8 cellular contexts compared by ENCODE assay signal in the genomic region with DNA sequence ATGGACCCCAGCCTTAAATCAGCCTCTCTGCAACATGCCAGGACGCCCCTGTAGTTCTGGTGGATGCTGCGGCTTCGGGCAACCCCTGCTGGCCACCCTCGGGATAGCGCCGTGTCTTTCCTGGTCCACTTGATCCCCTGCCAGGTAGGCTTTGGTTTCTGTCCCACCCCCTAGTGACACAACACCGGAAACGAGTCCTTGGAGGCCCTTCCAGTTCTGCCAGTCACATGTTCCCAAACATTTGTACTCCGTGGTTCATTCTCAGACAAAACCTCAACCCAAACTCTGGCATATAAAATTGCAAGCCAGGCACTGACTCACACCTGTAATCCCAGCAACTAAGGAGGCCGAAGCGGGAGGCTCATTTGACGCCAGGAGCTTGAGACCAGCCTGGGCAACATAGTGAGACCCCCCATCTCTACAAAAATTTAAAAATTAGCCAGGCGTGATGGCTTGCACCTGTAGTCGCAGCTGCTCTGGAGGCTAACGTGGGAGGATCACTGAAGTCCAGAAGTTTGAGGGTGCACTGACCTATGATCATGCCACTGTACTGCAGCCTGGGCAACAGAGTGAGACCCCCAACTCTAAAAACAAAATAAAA. TPM values are rescaled to one million over a fixed set of nuclear protein-coding genes. Genes with fewer than 3 reads are reported as not detected.
DNase-seq lines count a peak whose midpoint lies in the region; ATAC-seq lines count a peak whose summit lies in the region.

No MANE protein-coding gene starts in this region.

- POLR2A ChIA-PET in activated CD4-positive, alpha-beta memory T cell treated with anti-CD3 and anti-CD28 coated beads, Interleukin-2, amount 10 ng/mL, durations not matched to agents 7 days and 5 days (lab: Charles Lee): no interaction called here

- CTCF ChIA-PET in activated CD4-positive, alpha-beta memory T cell treated with anti-CD3 and anti-CD28 coated beads, Interleukin-2, amount 10 ng/mL, durations not matched to agents 7 days and 5 days (lab: Charles Lee): interaction anchor here (0.6 to 1.9 kb wide), 9 partner anchors 8 to 199 kb away, joined by 3 to 8 read pairs (median 3); no protein-coding TSS in a partner anchor

- H3K4me3 Mint-ChIP-seq in activated CD4-positive, alpha-beta memory T cell treated with anti-CD3 and anti-CD28 coated beads, Interleukin-2, amount 10 ng/mL, durations not matched to agents 7 days and 5 days: no peak overlapping the region

- ATAC-seq in HG02610 (IDR thresholded peaks at IDR 0.05; ENCODE audit: unreplicated experiment): peak; percentile 43
- ATAC-seq in HG03108 (IDR thresholded peaks at IDR 0.05; ENCODE audit: unreplicated experiment): no peak

- H3K36me3 Mint-ChIP-seq in activated CD4-positive, alpha-beta memory T cell treated with anti-CD3 and anti-CD28 coated beads, Interleukin-2, amount 10 ng/mL, durations not matched to agents 7 days and 5 days (ENCODE audit: low read depth): no peaks in the 10 kb centered on the region

- H3K27me3 Mint-ChIP-seq in activated CD4-positive, alpha-beta memory T cell treated with anti-CD3 and anti-CD28 coated beads, Interleukin-2, amount 10 ng/mL, durations not matched to agents 7 days and 5 days: no peaks in the 10 kb centered on the region

- H3K27ac Mint-ChIP-seq in activated CD4-positive, alpha-beta memory T cell treated with anti-CD3 and anti-CD28 coated beads, Interleukin-2, amount 10 ng/mL, durations not matched to agents 7 days and 5 days: no peak overlapping the region

- DNase-seq in DMS 273 (lab: John Stamatoyannopoulos, UW; ENCODE audit: unreplicated experiment) (peak; percentile 90), NCI-H460 (ENCODE audit: extremely low read depth, low read depth) (peak; percentile 55), medulla oblongata (ENCODE audit: extremely low spot score) (peak; percentile 87)
- peak; percentile 52 for DNase-seq in activated CD4-positive, alpha-beta memory T cell treated with anti-CD3 and anti-CD28 coated beads, Interleukin-2, amount 10 ng/mL, durations not matched to agents 7 days and 5 days
- DNase-seq in effector CD4-positive, alpha-beta T cell: peak; percentile 61
- peak; percentile 52 to 72 for DNase-seq in stimulated activated CD8-positive, alpha-beta memory T cell treated with anti-CD3 and anti-CD28 coated beads, Interleukin-2, amount 100 ng/mL, for 48 hours (ENCODE audit: low read depth in 2 of 2)

- H3K9me3 Mint-ChIP-seq in activated CD4-positive, alpha-beta memory T cell treated with anti-CD3 and anti-CD28 coated beads, Interleukin-2, amount 10 ng/mL, durations not matched to agents 7 days and 5 days: no peaks in the 10 kb centered on the region

- H3K4me1 Mint-ChIP-seq in activated CD4-positive, alpha-beta memory T cell treated with anti-CD3 and anti-CD28 coated beads, Interleukin-2, amount 10 ng/mL, durations not matched to agents 7 days and 5 days: peaks cover 3% of the 10 kb centered on the region

RNA-seq across cellular contexts. Expression of a gene that starts 37.0 kb away (rescaled TPM):
- 2.3 and 2.6 TPM in 2 replicates for total RNA-seq in NCI-H460 (2014; rRNA removed; shearing (Covaris generic))
- polyA plus RNA-seq in NCI-H460 (2014; cell fraction: nucleus; rRNA removed): 34.5 and 45.6 TPM in 2 replicates
- under 1 TPM; 0.10 to 0.35 TPM for total RNA-seq in activated CD4-positive, alpha-beta memory T cell treated with anti-CD3 and anti-CD28 coated beads, Interleukin-2, amount 10 ng/mL, durations not matched to agents 7 days and 5 days

RNA-seq across cellular contexts. Expression of a gene that starts 42.0 kb away (rescaled TPM):
- total RNA-seq in NCI-H460 (2014; rRNA removed; shearing (Covaris generic)): 0.05 TPM in 1 of 2 replicates, not detected in the other
- polyA plus RNA-seq in NCI-H460 (2014; cell fraction: nucleus; rRNA removed): not detected in 2 replicates
- under 1 TPM in 1 of 2 experiments, not detected in 1; 0.18 TPM for total RNA-seq in activated CD4-positive, alpha-beta memory T cell treated with anti-CD3 and anti-CD28 coated beads, Interleukin-2, amount 10 ng/mL, durations not matched to agents 7 days and 5 days

RNA-seq across cellular contexts. Expression of a gene that starts 51.0 kb away (rescaled TPM):
- 0.20 and 0.97 TPM in 2 replicates for total RNA-seq in NCI-H460 (2014; rRNA removed; shearing (Covaris generic))
- 2.9 and 3.0 TPM in 2 replicates for polyA plus RNA-seq in NCI-H460 (2014; cell fraction: nucleus; rRNA removed)
- under 1 TPM; 0.23 to 0.28 TPM for total RNA-seq in activated CD4-positive, alpha-beta memory T cell treated with anti-CD3 and anti-CD28 coated beads, Interleukin-2, amount 10 ng/mL, durations not matched to agents 7 days and 5 days
